20 cellular contexts compared by ENCODE assay signal in genomic region chrX:10922841-10923240, GRCh38.
"Had no signal": no experiment of that assay in that cellular context is flagged by ENCODE, and none has a peak within 500 bp of the region (broad histone marks: within the 10 kb centered on the region; RNA-seq: fewer than 3 reads in every experiment).

No MANE protein-coding gene starts in this region.

- H3K36me3 ChIP-seq: esophagus squamous epithelium, heart right ventricle, lower lobe of right lung, sigmoid colon, upper lobe of left lung had no signal

- H3K27me3 ChIP-seq: esophagus squamous epithelium, heart right ventricle, sigmoid colon, upper lobe of left lung had no signal

- H3K4me1 ChIP-seq: esophagus squamous epithelium, heart right ventricle, lower lobe of right lung, upper lobe of left lung had no signal

- DNase-seq: activated CD4-positive, alpha-beta memory T cell treated with anti-CD3 and anti-CD28 coated beads for 36 hours; activated CD4-positive, alpha-beta T cell treated with anti-CD3 and anti-CD28 coated beads for 48 hours; activated effector memory CD4-positive, alpha-beta T cell treated with Interleukin-2 at 50 U/mL for 16 hours; activated naive CD4-positive, alpha-beta T cell treated with anti-CD3 and anti-CD28 coated beads for 36 hours; activated naive CD8-positive, alpha-beta T cell treated with anti-CD3 and anti-CD28 coated beads, Interleukin-2, amount 10 ng/mL, durations not matched to agents 7 days and 5 days; activated T-cell treated with anti-CD3 and anti-CD28 coated beads, Interleukin-2, amount 50 U/mL, for 48 hours; esophagus squamous epithelium; heart right ventricle; lower lobe of right lung; naive B cell; occipital lobe; retina; sigmoid colon; stimulated activated CD4-positive, alpha-beta T cell treated with anti-CD3 and anti-CD28 coated beads, Interleukin-15, amount 100 ng/mL, for 24 hours; stimulated activated CD4-positive, alpha-beta T cell treated with anti-CD3 and anti-CD28 coated beads, Interleukin-2, amount 100 ng/mL, for 48 hours; stimulated activated naive CD4-positive, alpha-beta T cell; upper lobe of left lung had no signal

- H3K4me2 ChIP-seq: smooth muscle cell had no signal

- H3K27ac ChIP-seq: coronary artery, esophagus squamous epithelium, heart right ventricle, lower lobe of right lung, sigmoid colon, upper lobe of left lung had no signal

- H3K9me3 ChIP-seq: esophagus squamous epithelium, lower lobe of right lung, sigmoid colon, upper lobe of left lung had no signal

- H3K4me3 ChIP-seq: coronary artery, esophagus squamous epithelium, heart right ventricle, lower lobe of right lung, sigmoid colon, smooth muscle cell, upper lobe of left lung had no signal

- ATAC-seq: heart right ventricle, left lobe of liver had no signal
